26 cellular contexts compared by ENCODE assay signal in genomic region chr13:27188239-27188638, GRCh38.
"Had no signal": no experiment of that assay in that cellular context is flagged by ENCODE, and none has a peak within 500 bp of the region (broad histone marks: within the 10 kb centered on the region; RNA-seq: fewer than 3 reads in every experiment).

No MANE protein-coding gene starts in this region.

- H3K4me3 ChIP-seq: cardiac muscle cell, coronary artery, dorsolateral prefrontal cortex, ovary, prostate gland, spleen, testis, transverse colon had no signal

- H3K27me3 ChIP-seq: cardiac muscle cell, dorsolateral prefrontal cortex, ovary, spleen, testis, transverse colon had no signal

- H3K36me3 ChIP-seq: cardiac muscle cell, ovary, prostate gland, spleen, transverse colon had no signal

- H3K4me1 Mint-ChIP-seq: mesothelial cell of epicardium; naive thymus-derived CD4-positive, alpha-beta T cell had no signal

- H3K4me3 Mint-ChIP-seq: activated T-cell treated with anti-CD3 and anti-CD28 coated beads, Interleukin-2, amount 50 U/mL, for 4 hours; mesothelial cell of epicardium; naive thymus-derived CD4-positive, alpha-beta T cell; T-helper 1 cell treated with Interleukin-12 subunit alpha and Interleukin-12 subunit beta and Interleukin-4 antibody, amounts not matched to agents 30 μg/mL and 1 μg/mL, for 36 hours had no signal

- H3K27ac Mint-ChIP-seq: activated naive CD4-positive, alpha-beta T cell treated with anti-CD3 and anti-CD28 coated beads, Interleukin-2, amount 50 U/mL, for 72 hours; mesothelial cell of epicardium; naive thymus-derived CD4-positive, alpha-beta T cell; T-helper 1 cell treated with Interleukin-12 subunit alpha and Interleukin-12 subunit beta and Interleukin-4 antibody, amounts not matched to agents 30 μg/mL and 1 μg/mL, for 36 hours had no signal

- H3K36me3 Mint-ChIP-seq: activated naive CD4-positive, alpha-beta T cell treated with anti-CD3 and anti-CD28 coated beads, Interleukin-2, amount 50 U/mL, for 72 hours; mesothelial cell of epicardium; naive thymus-derived CD4-positive, alpha-beta T cell had no signal

- H3K9me3 ChIP-seq: ovary, prostate gland, spleen, testis, transverse colon had no signal

- FAIRE-seq: frontal cortex, TTC549, urothelium cell line had no signal

- H3K27ac ChIP-seq: cardiac muscle cell, coronary artery, dorsolateral prefrontal cortex, ovary, prostate gland, spleen, testis, transverse colon, VCaP had no signal

- ATAC-seq: activated naive CD4-positive, alpha-beta T cell treated with anti-CD3 and anti-CD28 coated beads, Interleukin-2, amount 50 U/mL, for 72 hours; activated T-cell treated with anti-CD3 and anti-CD28 coated beads, Interleukin-2, amount 50 U/mL, for 4 hours; naive thymus-derived CD4-positive, alpha-beta T cell; stimulated activated naive CD8-positive, alpha-beta T cell treated with anti-CD3 and anti-CD28 coated beads, Interleukin-15, Interleukin-2, amounts not matched to agents 100 U/mL and 50 U/mL, for 24 hours had no signal

- DNase-seq: activated CD4-positive, alpha-beta T cell treated with anti-CD3 and anti-CD28 coated beads for 4 hours; activated CD4-positive, alpha-beta T cell treated with anti-CD3 and anti-CD28 coated beads, Interleukin-2, amount 50 U/mL, for 48 hours; activated naive CD4-positive, alpha-beta T cell; activated T-cell treated with anti-CD3 and anti-CD28 coated beads, Interleukin-2, amount 50 U/mL, for 4 hours; cerebellar nuclear complex; dorsolateral prefrontal cortex; effector memory CD4-positive, alpha-beta T cell; naive thymus-derived CD4-positive, alpha-beta T cell; ovary; retina; spleen; stimulated activated naive CD8-positive, alpha-beta T cell treated with anti-CD3 and anti-CD28 coated beads, Interleukin-15, Interleukin-2, amounts not matched to agents 100 U/mL and 50 U/mL, for 24 hours; SW 1271; T-helper 9 cell; testis; transverse colon had no signal

- H3K4me1 ChIP-seq: prostate gland, spleen, testis, transverse colon had no signal

- H3K9me3 Mint-ChIP-seq: activated naive CD4-positive, alpha-beta T cell treated with anti-CD3 and anti-CD28 coated beads, Interleukin-2, amount 50 U/mL, for 72 hours; activated T-cell treated with anti-CD3 and anti-CD28 coated beads, Interleukin-2, amount 50 U/mL, for 4 hours; mesothelial cell of epicardium; naive thymus-derived CD4-positive, alpha-beta T cell; T-helper 1 cell treated with Interleukin-12 subunit alpha and Interleukin-12 subunit beta and Interleukin-4 antibody, amounts not matched to agents 30 μg/mL and 1 μg/mL, for 36 hours had no signal
